In the genomic region with DNA sequence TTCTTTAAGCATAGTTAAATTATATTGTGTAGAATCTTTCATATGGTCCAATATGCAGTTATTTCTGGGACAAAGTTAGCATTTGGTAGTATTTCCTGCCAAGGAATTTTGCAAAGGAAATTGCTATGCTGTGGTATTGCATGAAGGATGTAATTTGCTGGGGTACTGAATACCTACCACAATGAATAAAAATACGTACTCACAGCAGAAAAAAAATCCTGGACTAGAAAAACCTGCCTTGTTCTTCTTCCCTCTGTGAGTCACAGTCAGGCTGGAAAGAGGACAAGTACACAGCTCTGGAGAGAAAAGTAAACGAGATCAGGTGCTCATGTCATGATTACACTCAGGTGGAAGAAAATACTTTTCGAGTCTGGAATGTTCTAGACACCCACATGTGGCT, we compare ENCODE assay signal across 15 cellular contexts.
DNase-seq lines count a peak whose midpoint lies in the region; ATAC-seq, FAIRE-seq and TF ChIP-seq lines count a peak whose summit lies in the region.
"Had no signal": no experiment of that assay in that cellular context is flagged by ENCODE, and none has a peak within 500 bp of the region (broad histone marks: within the 10 kb centered on the region; RNA-seq: fewer than 3 reads in every experiment).

No MANE protein-coding gene starts in this region.

- FAIRE-seq in HTR-8/SVneo (lab: Jason Lieb, UNC) = no peak

- TF ChIP-seq CTCF in Calu3 (IDR thresholded peaks at IDR 0.05; ENCODE audit: unreplicated experiment) (no peak), PC-3 (conservative IDR thresholded peaks at IDR 0.05; ENCODE audit: low read depth, low read length) (no peak), osteocyte (IDR thresholded peaks at IDR 0.05) (no peak)

- no peak overlapping the region for H3K27ac ChIP-seq in PC-3 (ENCODE audit: low read length)
- H3K27ac ChIP-seq: BLaER1 treated with 17β-estradiol and CSF1 and Interleukin-3, amounts not matched to agents 10 nM and 100 nM; parathyroid adenoma; suprapubic skin had no signal

- no peaks in the 10 kb centered on the region for H4K20me1 ChIP-seq in PC-3 (ENCODE audit: low read length)
- H4K20me1 ChIP-seq: BLaER1 treated with 17β-estradiol and CSF1 and Interleukin-3, amounts not matched to agents 10 nM and 100 nM had no signal

- ATAC-seq in PC-3 = peak; percentile 63
- peak; percentile 79 for ATAC-seq in esophagus mucosa
- ATAC-seq in GM19395 (IDR thresholded peaks at IDR 0.05; ENCODE audit: unreplicated experiment) = no peak
- no peak for ATAC-seq in HG02970 (IDR thresholded peaks at IDR 0.05; ENCODE audit: low FRiP score, unreplicated experiment)
- ATAC-seq in HG03460 (IDR thresholded peaks at IDR 0.05; ENCODE audit: unreplicated experiment) = no peak
- ATAC-seq: mucosa of descending colon had no signal

- no peaks in the 10 kb centered on the region for H3K79me2 ChIP-seq in PC-3 (ENCODE audit: low read length)
- H3K79me2 ChIP-seq: parathyroid adenoma had no signal

- H3F3A ChIP-seq in PC-3 (ENCODE audit: low read length, unreplicated experiment) = no peaks in the 10 kb centered on the region

- peaks cover 16% of the 10 kb centered on the region for H3K4me1 ChIP-seq in PC-3 (ENCODE audit: insufficient read depth, low read length)
- H3K4me1 ChIP-seq: BLaER1 treated with 17β-estradiol and CSF1 and Interleukin-3, amounts not matched to agents 10 nM and 100 nM; parathyroid adenoma; suprapubic skin had no signal

- no peak overlapping the region for H3K9ac ChIP-seq in PC-3 (ENCODE audit: low read length)
- H3K9ac ChIP-seq: BLaER1 treated with 17β-estradiol and CSF1 and Interleukin-3, amounts not matched to agents 10 nM and 100 nM; parathyroid adenoma had no signal

- no peak overlapping the region for H3K4me3 ChIP-seq in PC-3 (ENCODE audit: low read length)
- H3K4me3 ChIP-seq: BLaER1 treated with 17β-estradiol and CSF1 and Interleukin-3, amounts not matched to agents 10 nM and 100 nM; esophagus muscularis mucosa; mucosa of descending colon; suprapubic skin had no signal

- H3K9me2 ChIP-seq in PC-3 (replicated peaks; ENCODE audit: low read length) = no peaks in the 10 kb centered on the region

- no peaks in the 10 kb centered on the region for H3K9me3 ChIP-seq in PC-3 (ENCODE audit: low read length)
- H3K9me3 ChIP-seq: BLaER1 treated with 17β-estradiol and CSF1 and Interleukin-3, amounts not matched to agents 10 nM and 100 nM; esophagus muscularis mucosa; mucosa of descending colon; suprapubic skin had no signal

- H3K36me3 Mint-ChIP-seq in Calu3 (ENCODE audit: insufficient read depth, unreplicated experiment) (no peaks in the 10 kb centered on the region), osteocyte (ENCODE audit: unreplicated experiment) (no peaks in the 10 kb centered on the region)

- H3K9me3 Mint-ChIP-seq in Calu3 (ENCODE audit: low read depth, unreplicated experiment) = no peaks in the 10 kb centered on the region
- H3K9me3 Mint-ChIP-seq in osteocyte (ENCODE audit: unreplicated experiment) = no peaks in the 10 kb centered on the region

- H3K27ac Mint-ChIP-seq in Calu3 (ENCODE audit: unreplicated experiment) = peak overlapping the region; percentile 21
- H3K27ac Mint-ChIP-seq in osteocyte (ENCODE audit: unreplicated experiment) = peak overlapping the region; percentile 75

- no TSS peak for BruUV-seq in Calu3 (replicated peaks; lab: Mats Ljungman, UMichigan)
- no TSS peak for BruUV-seq in PC-3 (replicated peaks; lab: Mats Ljungman, UMichigan)

- H3K27me3 Mint-ChIP-seq in Calu3 (ENCODE audit: unreplicated experiment) (no peaks in the 10 kb centered on the region), osteocyte (ENCODE audit: unreplicated experiment) (no peaks in the 10 kb centered on the region)

- intact Hi-C loops in Calu3 (cut with micrococcal nuclease; ENCODE audit: unreplicated experiment) (no loop called here), PC-3 (cut with micrococcal nuclease) (loop anchor here (10.0 kb wide), 2 partner anchors 282 to 1092 kb away; no protein-coding TSS in a partner anchor)

- H3K36me3 ChIP-seq in PC-3 (ENCODE audit: low read depth, low read length) = no peaks in the 10 kb centered on the region
- H3K36me3 ChIP-seq: BLaER1 treated with 17β-estradiol and CSF1 and Interleukin-3, amounts not matched to agents 10 nM and 100 nM; esophagus muscularis mucosa; suprapubic skin had no signal

- POLR2A ChIA-PET in PC-3 (lab: Charles Lee; ENCODE audit: unreplicated experiment) = no interaction called here

- CTCF ChIA-PET in Calu3 (lab: Charles Lee) = interaction anchor here (0.7 kb wide), 1 partner anchor 88 kb away, joined by 3 read pairs; no protein-coding TSS in a partner anchor
- CTCF ChIA-PET in PC-3 (lab: Charles Lee) = no interaction called here

- H3K4me3 Mint-ChIP-seq in Calu3 (ENCODE audit: low read depth, unreplicated experiment) = no peak overlapping the region
- no peak overlapping the region for H3K4me3 Mint-ChIP-seq in osteocyte (ENCODE audit: unreplicated experiment)

- DNase-seq in Calu3 = peak; percentile 30
- DNase-seq in PC-3 = peak; percentile 79
- no peak for DNase-seq in osteocyte (ENCODE audit: extremely low spot score, unreplicated experiment)
- DNase-seq in HTR-8/SVneo (ENCODE audit: insufficient read length, low spot score) = no peak
- DNase-seq: activated naive CD4-positive, alpha-beta T cell treated with Interleukin-2 at 50 U/mL for 16 hours; mucosa of descending colon; NCI-H1092 had no signal

- H3K27me3 ChIP-seq in PC-3 (ENCODE audit: low read length) = no peaks in the 10 kb centered on the region
- H3K27me3 ChIP-seq: BLaER1 treated with 17β-estradiol and CSF1 and Interleukin-3, amounts not matched to agents 10 nM and 100 nM; esophagus muscularis mucosa; suprapubic skin had no signal

- peaks cover 10% of the 10 kb centered on the region for H3K4me1 Mint-ChIP-seq in Calu3 (ENCODE audit: low read depth, unreplicated experiment)
- peaks cover 43% of the 10 kb centered on the region for H3K4me1 Mint-ChIP-seq in osteocyte (ENCODE audit: unreplicated experiment)

- H2AFZ ChIP-seq in PC-3 (ENCODE audit: low read length) = no peak overlapping the region
- H2AFZ ChIP-seq: parathyroid adenoma had no signal

- 0 out of 2 replicates have a peak overlapping the region, but pooled peaks have one; percentile 9 for H3K4me2 ChIP-seq in PC-3 (ENCODE audit: low read length)
- H3K4me2 ChIP-seq: BLaER1 treated with 17β-estradiol and CSF1 and Interleukin-3, amounts not matched to agents 10 nM and 100 nM had no signal

Comparison
In these comparisons a context has a peak if more than half of its experiments do, and no peak if none do; other contexts are left out.
1. DNase-seq: peak in Calu3 (single experiment) and PC-3 (single experiment); none in osteocyte (single experiment) and HTR-8/SVneo (single experiment).
2. ATAC-seq: peak in PC-3 (single experiment) and esophagus mucosa (single experiment); none in GM19395 (single experiment), HG02970 (single experiment) and HG03460 (single experiment).